1 cellular context compared by ENCODE assay signal in genomic region chr22:49894321-49895072, GRCh38.
TF ChIP-seq lines count a peak whose summit lies in the region.

No MANE protein-coding gene starts in this region.

TF ChIP-seq in HCT116, 20 proteins besides CTCF, POLR2A, EP300 and RAD21 (continued from another document):
- TF ChIP-seq, protein P1, sequence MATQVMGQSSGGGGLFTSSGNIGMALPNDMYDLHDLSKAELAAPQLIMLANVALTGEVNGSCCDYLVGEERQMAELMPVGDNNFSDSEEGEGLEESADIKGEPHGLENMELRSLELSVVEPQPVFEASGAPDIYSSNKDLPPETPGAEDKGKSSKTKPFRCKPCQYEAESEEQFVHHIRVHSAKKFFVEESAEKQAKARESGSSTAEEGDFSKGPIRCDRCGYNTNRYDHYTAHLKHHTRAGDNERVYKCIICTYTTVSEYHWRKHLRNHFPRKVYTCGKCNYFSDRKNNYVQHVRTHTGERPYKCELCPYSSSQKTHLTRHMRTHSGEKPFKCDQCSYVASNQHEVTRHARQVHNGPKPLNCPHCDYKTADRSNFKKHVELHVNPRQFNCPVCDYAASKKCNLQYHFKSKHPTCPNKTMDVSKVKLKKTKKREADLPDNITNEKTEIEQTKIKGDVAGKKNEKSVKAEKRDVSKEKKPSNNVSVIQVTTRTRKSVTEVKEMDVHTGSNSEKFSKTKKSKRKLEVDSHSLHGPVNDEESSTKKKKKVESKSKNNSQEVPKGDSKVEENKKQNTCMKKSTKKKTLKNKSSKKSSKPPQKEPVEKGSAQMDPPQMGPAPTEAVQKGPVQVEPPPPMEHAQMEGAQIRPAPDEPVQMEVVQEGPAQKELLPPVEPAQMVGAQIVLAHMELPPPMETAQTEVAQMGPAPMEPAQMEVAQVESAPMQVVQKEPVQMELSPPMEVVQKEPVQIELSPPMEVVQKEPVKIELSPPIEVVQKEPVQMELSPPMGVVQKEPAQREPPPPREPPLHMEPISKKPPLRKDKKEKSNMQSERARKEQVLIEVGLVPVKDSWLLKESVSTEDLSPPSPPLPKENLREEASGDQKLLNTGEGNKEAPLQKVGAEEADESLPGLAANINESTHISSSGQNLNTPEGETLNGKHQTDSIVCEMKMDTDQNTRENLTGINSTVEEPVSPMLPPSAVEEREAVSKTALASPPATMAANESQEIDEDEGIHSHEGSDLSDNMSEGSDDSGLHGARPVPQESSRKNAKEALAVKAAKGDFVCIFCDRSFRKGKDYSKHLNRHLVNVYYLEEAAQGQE (IDR thresholded peaks at IDR 0.05; ENCODE audit: low read depth): no peak
- TF ChIP-seq, protein P2, sequence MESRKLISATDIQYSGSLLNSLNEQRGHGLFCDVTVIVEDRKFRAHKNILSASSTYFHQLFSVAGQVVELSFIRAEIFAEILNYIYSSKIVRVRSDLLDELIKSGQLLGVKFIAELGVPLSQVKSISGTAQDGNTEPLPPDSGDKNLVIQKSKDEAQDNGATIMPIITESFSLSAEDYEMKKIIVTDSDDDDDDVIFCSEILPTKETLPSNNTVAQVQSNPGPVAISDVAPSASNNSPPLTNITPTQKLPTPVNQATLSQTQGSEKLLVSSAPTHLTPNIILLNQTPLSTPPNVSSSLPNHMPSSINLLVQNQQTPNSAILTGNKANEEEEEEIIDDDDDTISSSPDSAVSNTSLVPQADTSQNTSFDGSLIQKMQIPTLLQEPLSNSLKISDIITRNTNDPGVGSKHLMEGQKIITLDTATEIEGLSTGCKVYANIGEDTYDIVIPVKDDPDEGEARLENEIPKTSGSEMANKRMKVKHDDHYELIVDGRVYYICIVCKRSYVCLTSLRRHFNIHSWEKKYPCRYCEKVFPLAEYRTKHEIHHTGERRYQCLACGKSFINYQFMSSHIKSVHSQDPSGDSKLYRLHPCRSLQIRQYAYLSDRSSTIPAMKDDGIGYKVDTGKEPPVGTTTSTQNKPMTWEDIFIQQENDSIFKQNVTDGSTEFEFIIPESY (IDR thresholded peaks at IDR 0.05; ENCODE audit: extremely low read depth, insufficient replicate concordance, low read length): no peak
TF ChIP-seq in HCT116: peak in this region for 0.
